1 cellular context compared by ENCODE assay signal in genomic region chr13:110707379-110707727, GRCh38.
TF ChIP-seq lines count a peak whose summit lies in the region.

No MANE protein-coding gene starts in this region.

TF ChIP-seq in K562, 482 proteins besides CTCF, POLR2A, EP300 and RAD21:
- peak; percentile 20; the same call in 1 of the 2 replicates for TF ChIP-seq RFX1 (IDR thresholded peaks at IDR 0.05)
TF ChIP-seq in K562: peak in this region for 1; not testable (repeated sequence) for 481.
